1 cellular context compared by ENCODE assay signal in genomic region chr2:70123051-70123828, GRCh38.
TF ChIP-seq lines count a peak whose summit lies in the region.

No MANE protein-coding gene starts in this region.

TF ChIP-seq in WTC11, 78 proteins besides CTCF, POLR2A, EP300 and RAD21 (continued from another document):
- TF ChIP-seq, protein P1, sequence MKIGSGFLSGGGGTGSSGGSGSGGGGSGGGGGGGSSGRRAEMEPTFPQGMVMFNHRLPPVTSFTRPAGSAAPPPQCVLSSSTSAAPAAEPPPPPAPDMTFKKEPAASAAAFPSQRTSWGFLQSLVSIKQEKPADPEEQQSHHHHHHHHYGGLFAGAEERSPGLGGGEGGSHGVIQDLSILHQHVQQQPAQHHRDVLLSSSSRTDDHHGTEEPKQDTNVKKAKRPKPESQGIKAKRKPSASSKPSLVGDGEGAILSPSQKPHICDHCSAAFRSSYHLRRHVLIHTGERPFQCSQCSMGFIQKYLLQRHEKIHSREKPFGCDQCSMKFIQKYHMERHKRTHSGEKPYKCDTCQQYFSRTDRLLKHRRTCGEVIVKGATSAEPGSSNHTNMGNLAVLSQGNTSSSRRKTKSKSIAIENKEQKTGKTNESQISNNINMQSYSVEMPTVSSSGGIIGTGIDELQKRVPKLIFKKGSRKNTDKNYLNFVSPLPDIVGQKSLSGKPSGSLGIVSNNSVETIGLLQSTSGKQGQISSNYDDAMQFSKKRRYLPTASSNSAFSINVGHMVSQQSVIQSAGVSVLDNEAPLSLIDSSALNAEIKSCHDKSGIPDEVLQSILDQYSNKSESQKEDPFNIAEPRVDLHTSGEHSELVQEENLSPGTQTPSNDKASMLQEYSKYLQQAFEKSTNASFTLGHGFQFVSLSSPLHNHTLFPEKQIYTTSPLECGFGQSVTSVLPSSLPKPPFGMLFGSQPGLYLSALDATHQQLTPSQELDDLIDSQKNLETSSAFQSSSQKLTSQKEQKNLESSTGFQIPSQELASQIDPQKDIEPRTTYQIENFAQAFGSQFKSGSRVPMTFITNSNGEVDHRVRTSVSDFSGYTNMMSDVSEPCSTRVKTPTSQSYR (CRISPR knock-in tag; IDR thresholded peaks at IDR 0.05), result no peak
- TF ChIP-seq TEAD4 (CRISPR knock-in tag; IDR thresholded peaks at IDR 0.05) (no peak), GRHL2 (CRISPR knock-in tag; IDR thresholded peaks at IDR 0.05; ENCODE audit: insufficient replicate concordance, severe bottlenecking) (no peak), NFATC4 (CRISPR knock-in tag; IDR thresholded peaks at IDR 0.05) (peak; percentile 25; the same call in 1 of the 2 replicates), SP1 (CRISPR knock-in tag; conservative IDR thresholded peaks at IDR 0.05) (peak; percentile 54), USF2 (CRISPR knock-in tag; IDR thresholded peaks at IDR 0.05) (peak; percentile 69), NR1H2 (CRISPR knock-in tag; IDR thresholded peaks at IDR 0.05) (no peak), NR2C2 (CRISPR knock-in tag; IDR thresholded peaks at IDR 0.05) (no peak), AR (CRISPR knock-in tag; IDR thresholded peaks at IDR 0.05) (peak; percentile 86; the same call in 1 of the 2 replicates), NFE2L1 (CRISPR knock-in tag; IDR thresholded peaks at IDR 0.05) (no peak), TCF7 (CRISPR knock-in tag; IDR thresholded peaks at IDR 0.05; ENCODE audit: low read depth) (no peak), PRDM15 (CRISPR knock-in tag; IDR thresholded peaks at IDR 0.05) (no peak), ZNF396 (CRISPR knock-in tag; IDR thresholded peaks at IDR 0.05; ENCODE audit: borderline replicate concordance) (0 out of 2 replicates have a peak, but pooled peaks have one; percentile 20), FOXK1 (CRISPR knock-in tag; IDR thresholded peaks at IDR 0.05) (0 out of 2 replicates have a peak, but pooled peaks have one; percentile 18)
- TF ChIP-seq, protein P2, sequence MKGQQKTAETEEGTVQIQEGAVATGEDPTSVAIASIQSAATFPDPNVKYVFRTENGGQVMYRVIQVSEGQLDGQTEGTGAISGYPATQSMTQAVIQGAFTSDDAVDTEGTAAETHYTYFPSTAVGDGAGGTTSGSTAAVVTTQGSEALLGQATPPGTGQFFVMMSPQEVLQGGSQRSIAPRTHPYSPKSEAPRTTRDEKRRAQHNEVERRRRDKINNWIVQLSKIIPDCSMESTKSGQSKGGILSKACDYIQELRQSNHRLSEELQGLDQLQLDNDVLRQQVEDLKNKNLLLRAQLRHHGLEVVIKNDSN (CRISPR knock-in tag; IDR thresholded peaks at IDR 0.05), result peak; percentile 69; the same call in 1 of the 2 replicates
TF ChIP-seq in WTC11: peak in this region for 12.
